ENCODE assay signal across 23 cellular contexts in genomic region chr11:38254849-38255248, GRCh38.
DNase-seq lines count a peak whose midpoint lies in the region; TF ChIP-seq lines count a peak whose summit lies in the region.
"Had no signal": no experiment of that assay in that cellular context is flagged by ENCODE, and none has a peak within 500 bp of the region (broad histone marks: within the 10 kb centered on the region; RNA-seq: fewer than 3 reads in every experiment).

No MANE protein-coding gene starts in this region.

- H3T11ph ChIP-seq in H9 (ENCODE audit: low read length): no peak overlapping the region

- H2BK120ac ChIP-seq in H9 (ENCODE audit: low read depth, low read length, poor library complexity, severe bottlenecking): no peak overlapping the region

- no peak overlapping the region for H3K23ac ChIP-seq in H9 (ENCODE audit: insufficient read length, low read depth, low read length)

- H3K4me3 Mint-ChIP-seq in H9: no peak overlapping the region
- H3K4me3 Mint-ChIP-seq in activated naive CD4-positive, alpha-beta T cell treated with anti-CD3 and anti-CD28 coated beads, Interleukin-2, amount 10 ng/mL, durations not matched to agents 7 days and 5 days: no peak overlapping the region
- H3K4me3 Mint-ChIP-seq: CD14-positive monocyte; CD4-positive, alpha-beta memory T cell; CD4-positive, CD25-positive, alpha-beta regulatory T cell; CD8-positive, alpha-beta memory T cell had no signal

- H2BK15ac ChIP-seq in H9 (ENCODE audit: low read depth, low read length): no peak overlapping the region

- no peak overlapping the region for H3K14ac ChIP-seq in H9 (ENCODE audit: insufficient read depth, low read length)

- no peak overlapping the region for H3K18ac ChIP-seq in H9 (ENCODE audit: insufficient read length, low read depth, low read length)

- H3K36me3 ChIP-seq in HAP-1 (replicated peaks): no peaks in the 10 kb centered on the region
- H3K36me3 ChIP-seq: BE2C, BLaER1 had no signal

- no peaks in the 10 kb centered on the region for H4K20me1 ChIP-seq in H9 (ENCODE audit: control insufficient read depth, insufficient read depth, insufficient read length)
- H4K20me1 ChIP-seq: BLaER1 had no signal

- H3K9me3 Mint-ChIP-seq in H9: peaks cover 0 to 11% of the 10 kb centered on the region in 2 experiments; a peak in 3 of 5 replicates
- H3K9me3 Mint-ChIP-seq in activated naive CD4-positive, alpha-beta T cell treated with anti-CD3 and anti-CD28 coated beads, Interleukin-2, amount 10 ng/mL, durations not matched to agents 7 days and 5 days: no peaks in the 10 kb centered on the region

- no peak overlapping the region for H2AFZ ChIP-seq in H9 (ENCODE audit: low read length)

- no peaks in the 10 kb centered on the region for H3K79me2 ChIP-seq in H9 (ENCODE audit: insufficient read depth, low read length)

- no peaks in the 10 kb centered on the region for H3K79me1 ChIP-seq in H9 (ENCODE audit: insufficient read depth, low read depth, low read length, poor library complexity, severe bottlenecking)

- DNase-seq in H9 (no peak), NCI-H446 treated with DMSO at 0.1 percent for 48 hours (lab: John Stamatoyannopoulos, UW) (peak; percentile 59), HAP-1 (ENCODE audit: low spot score in 2 of 2) (no peak), activated T-cell treated with anti-CD3 and anti-CD28 coated beads for 4 hours (no peak)
- DNase-seq in activated naive CD4-positive, alpha-beta T cell treated with anti-CD3 and anti-CD28 coated beads, Interleukin-2, amount 10 ng/mL, durations not matched to agents 7 days and 5 days: no peak
- DNase-seq: 8988T; ACHN; BE2C; C1 segment of cervical spinal cord; CD4-positive, alpha-beta memory T cell; CD4-positive, CD25-positive, alpha-beta regulatory T cell; CD8-positive, alpha-beta memory T cell; COR-L47; DMS 273 treated with DMSO at 0.1 percent for 48 hours; DMS153; DMS53; DMS79; DND-41; EL; GDM1 had no signal

- H4K91ac ChIP-seq in H9 (ENCODE audit: insufficient read length, low read depth, low read length): no peak overlapping the region

- H3K27ac Mint-ChIP-seq in H9: peak overlapping the region in 2 of 3 experiments; percentile 40 to 68; a peak in 1 of 7 replicates
- H3K27ac Mint-ChIP-seq in activated naive CD4-positive, alpha-beta T cell treated with anti-CD3 and anti-CD28 coated beads, Interleukin-2, amount 10 ng/mL, durations not matched to agents 7 days and 5 days: no peak overlapping the region
- H3K27ac Mint-ChIP-seq: CD14-positive monocyte; CD4-positive, alpha-beta memory T cell; CD4-positive, CD25-positive, alpha-beta regulatory T cell; CD8-positive, alpha-beta memory T cell had no signal

- peaks cover 2 to 12% (median 8%) of the 10 kb centered on the region in 3 experiments; a peak in 6 of 7 replicates for H3K36me3 Mint-ChIP-seq in H9 (ENCODE audit: insufficient read depth in 1 of 3, low read depth in 3 of 3)
- H3K36me3 Mint-ChIP-seq in activated naive CD4-positive, alpha-beta T cell treated with anti-CD3 and anti-CD28 coated beads, Interleukin-2, amount 10 ng/mL, durations not matched to agents 7 days and 5 days: no peaks in the 10 kb centered on the region
- H3K36me3 Mint-ChIP-seq: CD14-positive monocyte; CD4-positive, alpha-beta memory T cell; CD4-positive, CD25-positive, alpha-beta regulatory T cell; CD8-positive, alpha-beta memory T cell had no signal

- H3K27ac ChIP-seq in H9 (ENCODE audit: insufficient read length, low read depth, low read length): no peak overlapping the region
- H3K27ac ChIP-seq: BLaER1 had no signal

- no peak overlapping the region for H3K4ac ChIP-seq in H9 (ENCODE audit: low read depth, low read length)

- H3K4me3 ChIP-seq in HAP-1: no peak overlapping the region
- H3K4me3 ChIP-seq: BLaER1, GM12878 had no signal

- H3K9ac ChIP-seq in H9 (ENCODE audit: extremely low read depth, insufficient read length, low read length): no peak overlapping the region
- H3K9ac ChIP-seq: BLaER1 had no signal

- H3K27me3 Mint-ChIP-seq in H9 (ENCODE audit: low read depth): no peaks in the 10 kb centered on the region
- H3K27me3 Mint-ChIP-seq in activated naive CD4-positive, alpha-beta T cell treated with anti-CD3 and anti-CD28 coated beads, Interleukin-2, amount 10 ng/mL, durations not matched to agents 7 days and 5 days: no peaks in the 10 kb centered on the region
- H3K27me3 Mint-ChIP-seq: CD4-positive, alpha-beta memory T cell; CD4-positive, CD25-positive, alpha-beta regulatory T cell; CD8-positive, alpha-beta memory T cell had no signal

- TF ChIP-seq CTCF in H9 (conservative IDR thresholded peaks at IDR 0.05): no peak

- H2BK20ac ChIP-seq in H9 (ENCODE audit: low read depth, low read length, poor library complexity, severe bottlenecking): no peak overlapping the region

- no peak overlapping the region for H2AK5ac ChIP-seq in H9 (ENCODE audit: insufficient read length, low read length)

- CTCF ChIA-PET in activated naive CD4-positive, alpha-beta T cell treated with anti-CD3 and anti-CD28 coated beads, Interleukin-2, amount 10 ng/mL, durations not matched to agents 7 days and 5 days (lab: Charles Lee): no interaction called here

- no peak overlapping the region for H3K56ac ChIP-seq in H9 (ENCODE audit: insufficient read length, low read depth, low read length)

- H4K8ac ChIP-seq in H9 (replicated peaks; ENCODE audit: insufficient read length, low read depth, low read length): no peak overlapping the region

- no peaks in the 10 kb centered on the region for H3K23me2 ChIP-seq in H9 (ENCODE audit: insufficient read length, low read depth, low read length, poor library complexity, severe bottlenecking)

- H2BK12ac ChIP-seq in H9 (ENCODE audit: insufficient read length, low read depth, low read length): no peak overlapping the region

- H2BK5ac ChIP-seq in H9 (ENCODE audit: insufficient read length, low read length): no peak overlapping the region

- in situ Hi-C loops in HAP-1 (cut with MboI; ENCODE audit: low sequenced_read_pairs): no loop called here

- H3K4me2 ChIP-seq in H9 (ENCODE audit: insufficient read depth, insufficient read length, low read length): no peak overlapping the region
- H3K4me2 ChIP-seq: BLaER1 had no signal

- H3K4me1 ChIP-seq in H9 (ENCODE audit: insufficient read depth, low read length): peaks cover 3% of the 10 kb centered on the region; the same call in 1 of the 2 replicates
- peaks cover 11% of the 10 kb centered on the region for H3K4me1 ChIP-seq in HAP-1
- H3K4me1 ChIP-seq: BE2C had no signal

- H3K4me1 Mint-ChIP-seq in H9: peaks cover 44 to 52% of the 10 kb centered on the region in 2 experiments
- H3K4me1 Mint-ChIP-seq in activated naive CD4-positive, alpha-beta T cell treated with anti-CD3 and anti-CD28 coated beads, Interleukin-2, amount 10 ng/mL, durations not matched to agents 7 days and 5 days: no peaks in the 10 kb centered on the region
- H3K4me1 Mint-ChIP-seq: CD14-positive monocyte; CD4-positive, alpha-beta memory T cell; CD4-positive, CD25-positive, alpha-beta regulatory T cell; CD8-positive, alpha-beta memory T cell had no signal

- H3K9me3 ChIP-seq in H9 (ENCODE audit: control insufficient read depth, low read depth, low read length) (no peaks in the 10 kb centered on the region), HAP-1 (no peaks in the 10 kb centered on the region)
- H3K9me3 ChIP-seq: BE2C had no signal

- H4K5ac ChIP-seq in H9 (ENCODE audit: insufficient read length, low read depth, low read length): no peak overlapping the region

- H3K27me3 ChIP-seq in H9 (ENCODE audit: insufficient read depth, low read length): no peaks in the 10 kb centered on the region
- H3K27me3 ChIP-seq in HAP-1 (ENCODE audit: low read depth): no peaks in the 10 kb centered on the region
- H3K27me3 ChIP-seq: BE2C, BLaER1 had no signal

- WGBS in H9 (ENCODE audit: extremely low coverage, insufficient read length, low lambda C conversion rate): no CpG with 5 or more reads among the region's 2 CpGs
